8 cellular contexts compared by ENCODE assay signal in genomic region chrX:40106677-40107290, GRCh38. TPM values are rescaled to one million over a fixed set of nuclear protein-coding genes. Genes with fewer than 3 reads are reported as not detected.
A peak's percentile ranks its signal among the peaks of the same experiment; 100 is the strongest.
DNase-seq lines count a peak whose midpoint lies in the region; ATAC-seq and TF ChIP-seq lines count a peak whose summit lies in the region.

No MANE protein-coding gene starts in this region.

- no TSS peak for BruUV-seq in mammary epithelial cell (replicated peaks; lab: Mats Ljungman, UMichigan)

- no peak for DNase-seq in AG10803 (ENCODE audit: low read depth)
- no peak for DNase-seq in HL-60 (ENCODE audit: low read depth in 1 of 2, low spot score in 1 of 2)
- no peak for DNase-seq in mammary epithelial cell
- DNase-seq in naive B cell, result no peak
- DNase-seq in COLO829 (ENCODE audit: low spot score), result no peak

- H3K27me3 ChIP-seq in HL-60 (ENCODE audit: insufficient read depth, poor library complexity, severe bottlenecking) (no peaks in the 10 kb centered on the region), mammary epithelial cell (ENCODE audit: insufficient read depth, low read length) (peaks cover 21% of the 10 kb centered on the region)

- peaks cover 15% of the 10 kb centered on the region for H3K4me1 ChIP-seq in mammary epithelial cell (ENCODE audit: insufficient read depth, low read length)

- H3K4me1 Mint-ChIP-seq in naive B cell, result peaks cover 8 to 14% (median 11%) of the 10 kb centered on the region in 3 donors

- WGBS in mammary epithelial cell (ENCODE audit: low coverage, missing lambda C conversion rate), result 25% methylated on average over 6 of the region's 35 CpGs

- H3K9ac ChIP-seq in mammary epithelial cell (ENCODE audit: insufficient read depth, low read length), result no peak overlapping the region

- peak overlapping the region; percentile 74 to 93 (median 90) for H3K4me3 Mint-ChIP-seq in naive B cell

- no peaks in the 10 kb centered on the region for H3K9me3 ChIP-seq in mammary epithelial cell (replicated peaks; ENCODE audit: insufficient read depth, low read length)

- H3K4me3 ChIP-seq in AG10803 (ENCODE audit: low read length) (peak overlapping the region; percentile 37), HL-60 (replicated peaks; ENCODE audit: insufficient read depth, low read length) (no peak overlapping the region), mammary epithelial cell (replicated peaks in 1 of 3; ENCODE audit: insufficient read depth in 1 of 3, low read depth in 2 of 3, low read length in 3 of 3) (peak overlapping the region; percentile 22 to 48 (median 29))

- no peak for TF ChIP-seq CTCF in AG10803 (conservative IDR thresholded peaks at IDR 0.05; ENCODE audit: low read length)
- TF ChIP-seq CTCF in HL-60 (IDR thresholded peaks at IDR 0.05; ENCODE audit: insufficient read depth, low read length), result no peak
- TF ChIP-seq CTCF in mammary epithelial cell (conservative IDR thresholded peaks at IDR 0.05 in 1 of 2, IDR thresholded peaks at IDR 0.05 in 1 of 2; ENCODE audit: extremely low read depth in 1 of 2, insufficient read depth in 1 of 2, low read depth in 1 of 2, low read length in 2 of 2), result no peak

- H3K27me3 Mint-ChIP-seq in naive B cell, result peaks cover 0 to 19% (median 4%) of the 10 kb centered on the region in 3 donors

- H3K36me3 Mint-ChIP-seq in naive B cell, result no peaks in the 10 kb centered on the region

- peak overlapping the region; percentile 89 for H3K4me2 ChIP-seq in mammary epithelial cell (ENCODE audit: insufficient read depth, low read depth, low read length)

- peak overlapping the region; percentile 46 to 90 (median 76) for H3K27ac Mint-ChIP-seq in naive B cell

- peak overlapping the region; percentile 65 for H2AFZ ChIP-seq in mammary epithelial cell (ENCODE audit: low read depth, low read length)

- no peaks in the 10 kb centered on the region for H3K79me2 ChIP-seq in mammary epithelial cell (ENCODE audit: insufficient read depth, low read length)

- ATAC-seq in naive B cell (ENCODE audit: low read depth in 2 of 2) (peak in 1 of 2 donors; percentile 2), GM19452 (IDR thresholded peaks at IDR 0.05; ENCODE audit: unreplicated experiment) (no peak), HG03045 (IDR thresholded peaks at IDR 0.05; ENCODE audit: unreplicated experiment) (no peak), GM18511 (IDR thresholded peaks at IDR 0.05; ENCODE audit: unreplicated experiment) (no peak)

- H4K20me1 ChIP-seq in mammary epithelial cell (ENCODE audit: insufficient read depth, low read length), result no peaks in the 10 kb centered on the region

- H3K36me3 ChIP-seq in mammary epithelial cell (ENCODE audit: insufficient read depth, low read length), result no peaks in the 10 kb centered on the region

- H3K27ac ChIP-seq in HL-60 (replicated peaks) (peak overlapping the region; percentile 86), mammary epithelial cell (ENCODE audit: insufficient read depth, low read depth, low read length) (no peak overlapping the region)

- dilution Hi-C loops in mammary epithelial cell (cut with HindIII; ENCODE audit: low sequenced_read_pairs), result no loop called here

- peaks cover 0 to 3% (median 0%) of the 10 kb centered on the region in 7 donors for H3K9me3 Mint-ChIP-seq in naive B cell

- in situ Hi-C loops in mammary epithelial cell (cut with MboI; ENCODE audit: low sequenced_read_pairs in 2 of 2), result no loop called here

- CTCF ChIA-PET in mammary epithelial cell (lab: Charles Lee; ENCODE audit: low non-redundant PET), result no interaction called here

- intact Hi-C loops in mammary epithelial cell (cut with micrococcal nuclease), result loop anchor here (5.0 kb wide), 2 partner anchors 46 to 94 kb away; no protein-coding TSS in a partner anchor

RNA-seq across cellular contexts. Expression of gene BCOR, which starts 9.0 kb away (rescaled TPM):
- 1 to 10 TPM; 7.2 to 9.2 TPM for total RNA-seq in mammary epithelial cell
- polyA plus RNA-seq in mammary epithelial cell, result 1.8 TPM
- polyA minus RNA-seq in mammary epithelial cell, result 33.0 TPM
- 10 to 100 TPM in 2 of 6 donors, 1 to 10 TPM in 4; 3.4 to 15.5 (median 7.8) TPM for polyA plus RNA-seq in naive B cell (ENCODE audit: low read depth in 6 of 6)
